ENCODE assay signal across 17 cellular contexts in genomic region chr3:122058294-122058693, GRCh38. TPM values are rescaled to one million over a fixed set of nuclear protein-coding genes. Genes with fewer than 3 reads are reported as not detected.
"Had no signal": no experiment of that assay in that cellular context is flagged by ENCODE, and none has a peak within 500 bp of the region (broad histone marks: within the 10 kb centered on the region; RNA-seq: fewer than 3 reads in every experiment).

No MANE protein-coding gene starts in this region.

- H3K27ac ChIP-seq: brain microvascular endothelial cell, psoas muscle, sigmoid colon had no signal

- H3K4me1 ChIP-seq: psoas muscle, sigmoid colon had no signal

- H3K9me3 Mint-ChIP-seq: activated CD4-positive, alpha-beta memory T cell treated with anti-CD3 and anti-CD28 coated beads for 36 hours; endodermal cell had no signal

- DNase-seq: activated CD4-positive, alpha-beta memory T cell treated with anti-CD3 and anti-CD28 coated beads for 36 hours; activated CD4-positive, CD25-positive, alpha-beta regulatory T cell treated with anti-CD3 and anti-CD28 coated beads, Interleukin-2, amount 50 U/mL, for 72 hours; activated gamma-delta T cell; activated T-cell treated with anti-CD3 and anti-CD28 coated beads, Interleukin-2, amount 50 U/mL, for 48 hours; brain microvascular endothelial cell; dermis blood vessel endothelial cell; endodermal cell; hippocampal formation; kidney glomerular epithelial cell; psoas muscle; sigmoid colon; stimulated activated CD4-positive, alpha-beta T cell treated with anti-CD3 and anti-CD28 coated beads, Interleukin-2, amount 100 ng/mL, for 24 hours; stimulated activated naive CD4-positive, alpha-beta T cell; substantia nigra; trophoblast cell had no signal

- H3K36me3 Mint-ChIP-seq: activated CD4-positive, alpha-beta memory T cell treated with anti-CD3 and anti-CD28 coated beads for 36 hours; activated naive CD8-positive, alpha-beta T cell had no signal

- H3K4me3 Mint-ChIP-seq: activated CD4-positive, alpha-beta memory T cell treated with anti-CD3 and anti-CD28 coated beads for 36 hours; activated naive CD8-positive, alpha-beta T cell; endodermal cell had no signal

- H3K27ac Mint-ChIP-seq: activated CD4-positive, alpha-beta memory T cell treated with anti-CD3 and anti-CD28 coated beads for 36 hours; activated naive CD8-positive, alpha-beta T cell; endodermal cell had no signal

- ATAC-seq: psoas muscle had no signal

- H3K4me3 ChIP-seq: psoas muscle, sigmoid colon had no signal

- H3K9me3 ChIP-seq: psoas muscle, sigmoid colon had no signal

- H3K36me3 ChIP-seq: brain microvascular endothelial cell, sigmoid colon had no signal

- H3K27me3 ChIP-seq: brain microvascular endothelial cell, sigmoid colon had no signal

RNA-seq across cellular contexts. Expression of gene CD86, which starts 3.1 kb away (rescaled TPM):
- total RNA-seq: dermis blood vessel endothelial cell, endodermal cell, osteoblast had no signal

RNA-seq across cellular contexts. Expression of gene ILDR1, which starts 36.2 kb away (rescaled TPM):
- total RNA-seq: dermis blood vessel endothelial cell, osteoblast, psoas muscle, sigmoid colon had no signal
